In the genomic region with DNA sequence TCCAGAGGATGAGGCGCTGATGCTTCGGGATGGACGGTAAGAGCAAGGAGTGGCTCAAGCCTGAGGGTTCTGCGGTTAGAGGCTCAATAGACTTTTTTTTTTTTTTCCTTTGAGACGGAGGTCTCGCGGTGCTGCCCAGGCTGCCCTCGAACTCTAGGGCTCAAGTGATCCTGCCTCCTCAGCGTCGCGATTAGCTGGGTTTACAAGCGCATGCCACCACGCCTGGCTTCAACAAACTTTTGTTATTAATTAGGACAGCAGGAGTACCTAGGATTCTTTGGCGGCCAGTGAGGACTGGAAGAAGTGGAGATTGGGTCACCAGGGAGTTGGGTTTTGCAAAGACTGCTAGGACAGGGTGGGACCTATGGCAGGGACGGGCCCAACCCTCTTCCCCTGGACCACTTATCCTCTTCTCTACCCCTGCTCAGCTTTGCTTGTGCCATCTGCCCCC, we compare ENCODE assay signal across 8 cellular contexts. TPM values are rescaled to one million over a fixed set of nuclear protein-coding genes. Genes with fewer than 3 reads are reported as not detected.
DNase-seq lines count a peak whose midpoint lies in the region; ATAC-seq and TF ChIP-seq lines count a peak whose summit lies in the region.

No MANE protein-coding gene starts in this region.

- H3K9me2 ChIP-seq in OCI-LY7 (ENCODE audit: insufficient read depth, low read length) = no peaks in the 10 kb centered on the region

- peaks cover 26% of the 10 kb centered on the region for H3K36me3 Mint-ChIP-seq in activated CD8-positive, alpha-beta memory T cell treated with anti-CD3 and anti-CD28 coated beads, Interleukin-2, amount 10 ng/mL, durations not matched to agents 7 days and 5 days
- H3K36me3 Mint-ChIP-seq in dendritic cell treated with granulocyte-macrophage colony-stimulating factor and Interleukin-4, amounts not matched to agents 40 ng/mL and 50 ng/mL, for 4 days (ENCODE audit: low read depth) = peaks cover 94% of the 10 kb centered on the region

- peaks cover 46% of the 10 kb centered on the region for H3K4me1 Mint-ChIP-seq in activated CD8-positive, alpha-beta memory T cell treated with anti-CD3 and anti-CD28 coated beads, Interleukin-2, amount 10 ng/mL, durations not matched to agents 7 days and 5 days
- peaks cover 56% of the 10 kb centered on the region for H3K4me1 Mint-ChIP-seq in dendritic cell treated with granulocyte-macrophage colony-stimulating factor and Interleukin-4, amounts not matched to agents 40 ng/mL and 50 ng/mL, for 4 days (ENCODE audit: low read depth)

- H3K9me3 ChIP-seq in OCI-LY7 (ENCODE audit: low read length) (no peaks in the 10 kb centered on the region), mucosa of descending colon (no peaks in the 10 kb centered on the region)

- intact Hi-C loops in OCI-LY7 (cut with micrococcal nuclease; ENCODE audit: unreplicated experiment) = no loop called here
- intact Hi-C loops in dendritic cell treated with granulocyte-macrophage colony-stimulating factor and Interleukin-4, amounts not matched to agents 40 ng/mL and 50 ng/mL, for 4 days (cut with micrococcal nuclease) = no loop called here
- intact Hi-C loops in mucosa of descending colon (cut with DNase I, micrococcal nuclease) = no loop called here

- BruUV-seq in OCI-LY7 (replicated peaks; lab: Mats Ljungman, UMichigan) = no TSS peak

- CTCF ChIA-PET in activated CD8-positive, alpha-beta memory T cell treated with anti-CD3 and anti-CD28 coated beads, Interleukin-2, amount 10 ng/mL, durations not matched to agents 7 days and 5 days (lab: Charles Lee) = interaction anchor here (0.5 to 2.0 kb wide), 7 partner anchors 8 to 120 kb away, joined by 3 to 12 read pairs (median 4); a partner anchor contains a TSS
- CTCF ChIA-PET in OCI-LY7 (lab: Charles Lee; ENCODE audit: unreplicated experiment) = no interaction called here

- H3K4me1 ChIP-seq in OCI-LY7 (ENCODE audit: insufficient read depth, low read length, poor library complexity, severe bottlenecking) = peaks cover 24% of the 10 kb centered on the region
- H3K4me1 ChIP-seq in mucosa of descending colon (ENCODE audit: low read depth) = peaks cover 11% of the 10 kb centered on the region

- no peaks in the 10 kb centered on the region for H3K9me3 Mint-ChIP-seq in activated CD8-positive, alpha-beta memory T cell treated with anti-CD3 and anti-CD28 coated beads, Interleukin-2, amount 10 ng/mL, durations not matched to agents 7 days and 5 days (ENCODE audit: low read depth)
- no peaks in the 10 kb centered on the region for H3K9me3 Mint-ChIP-seq in dendritic cell treated with granulocyte-macrophage colony-stimulating factor and Interleukin-4, amounts not matched to agents 40 ng/mL and 50 ng/mL, for 4 days

- TF ChIP-seq CTCF in OCI-LY7 (conservative IDR thresholded peaks at IDR 0.05; ENCODE audit: low read length) = no peak
- no peak for TF ChIP-seq CTCF in mucosa of descending colon (IDR thresholded peaks at IDR 0.05)

- no peak for DNase-seq in activated CD8-positive, alpha-beta memory T cell treated with anti-CD3 and anti-CD28 coated beads, Interleukin-2, amount 10 ng/mL, durations not matched to agents 7 days and 5 days
- DNase-seq in activated CD8-positive, alpha-beta memory T cell treated with anti-CD3 and anti-CD28 coated beads, Interleukin-2, amount 50 U/mL, for 48 hours = no peak
- DNase-seq in OCI-LY7 (ENCODE audit: low spot score) (peak; percentile 32), mucosa of descending colon (no peak), NK-92 (lab: John Stamatoyannopoulos, UW; ENCODE audit: unreplicated experiment) (no peak)
- no peak for DNase-seq in activated CD4-positive, alpha-beta T cell treated with anti-CD3 and anti-CD28 coated beads, Interleukin-2, amount 50 U/mL, for 4 hours

- H3K27ac Mint-ChIP-seq in activated CD8-positive, alpha-beta memory T cell treated with anti-CD3 and anti-CD28 coated beads, Interleukin-2, amount 10 ng/mL, durations not matched to agents 7 days and 5 days = peak overlapping the region; percentile 89
- H3K27ac Mint-ChIP-seq in dendritic cell treated with granulocyte-macrophage colony-stimulating factor and Interleukin-4, amounts not matched to agents 40 ng/mL and 50 ng/mL, for 4 days = peak overlapping the region; percentile 84

- peak overlapping the region; percentile 83 for H3K4me2 ChIP-seq in OCI-LY7 (ENCODE audit: low read length)

- H4K20me1 ChIP-seq in OCI-LY7 (ENCODE audit: insufficient read depth, low read length) = no peaks in the 10 kb centered on the region

- peaks cover 13% of the 10 kb centered on the region; the same call in 1 of the 2 replicates for H3K79me2 ChIP-seq in OCI-LY7 (ENCODE audit: insufficient read depth, low read depth, low read length)

- no peaks in the 10 kb centered on the region for H3K27me3 Mint-ChIP-seq in activated CD8-positive, alpha-beta memory T cell treated with anti-CD3 and anti-CD28 coated beads, Interleukin-2, amount 10 ng/mL, durations not matched to agents 7 days and 5 days
- H3K27me3 Mint-ChIP-seq in dendritic cell treated with granulocyte-macrophage colony-stimulating factor and Interleukin-4, amounts not matched to agents 40 ng/mL and 50 ng/mL, for 4 days = no peaks in the 10 kb centered on the region

- peak; percentile 3 for ATAC-seq in activated CD8-positive, alpha-beta memory T cell treated with anti-CD3 and anti-CD28 coated beads, Interleukin-2, amount 10 ng/mL, durations not matched to agents 7 days and 5 days
- ATAC-seq in mucosa of descending colon (peak; percentile 24), GM21529 (IDR thresholded peaks at IDR 0.05; ENCODE audit: unreplicated experiment) (no peak)

- H3K4me3 Mint-ChIP-seq in activated CD8-positive, alpha-beta memory T cell treated with anti-CD3 and anti-CD28 coated beads, Interleukin-2, amount 10 ng/mL, durations not matched to agents 7 days and 5 days = peak overlapping the region; percentile 91
- H3K4me3 Mint-ChIP-seq in dendritic cell treated with granulocyte-macrophage colony-stimulating factor and Interleukin-4, amounts not matched to agents 40 ng/mL and 50 ng/mL, for 4 days = peak overlapping the region; percentile 89

- POLR2A ChIA-PET in OCI-LY7 (lab: Charles Lee) = interaction anchor here (0.7 to 1.3 kb wide), 4 partner anchors 10 to 32 kb away, joined by 3 to 10 read pairs (median 3); a partner anchor contains a TSS

- H3K4me3 ChIP-seq in OCI-LY7 (ENCODE audit: low read depth, low read length, poor library complexity, severe bottlenecking) (peak overlapping the region; percentile 90), mucosa of descending colon (peak overlapping the region; percentile 42)

- H3K36me3 ChIP-seq in OCI-LY7 (ENCODE audit: insufficient read depth, low read length) (peaks cover 34% of the 10 kb centered on the region), mucosa of descending colon (ENCODE audit: low read depth) (no peaks in the 10 kb centered on the region)

- H3K27ac ChIP-seq in OCI-LY7 (ENCODE audit: low read depth, low read length, poor library complexity, severe bottlenecking) = peak overlapping the region; percentile 43

- peak overlapping the region; percentile 64; the same call in 1 of the 2 replicates for H2AFZ ChIP-seq in OCI-LY7 (ENCODE audit: low read length)

RNA-seq across cellular contexts. Expression of a gene that starts 0.6 kb away (rescaled TPM):
- total RNA-seq in activated CD8-positive, alpha-beta memory T cell treated with anti-CD3 and anti-CD28 coated beads, Interleukin-2, amount 10 ng/mL, durations not matched to agents 7 days and 5 days = 10 to 100 TPM; 60.6 to 69.6 TPM
- total RNA-seq in OCI-LY7 (2014; rRNA removed; shearing (Covaris generic)) = 70.9 and 78.0 TPM in 2 replicates
- total RNA-seq in OCI-LY7 (2022) = 54.1 and 63.1 TPM in 2 replicates
- 10 to 100 TPM; 27.9 to 37.8 (median 28.1) TPM for total RNA-seq in mucosa of descending colon

RNA-seq across cellular contexts. Expression of a gene that starts 0.8 kb away (rescaled TPM):
- total RNA-seq in activated CD8-positive, alpha-beta memory T cell treated with anti-CD3 and anti-CD28 coated beads, Interleukin-2, amount 10 ng/mL, durations not matched to agents 7 days and 5 days = 1 to 10 TPM; 4.4 to 4.9 TPM
- 6.2 and 9.2 TPM in 2 replicates for total RNA-seq in OCI-LY7 (2014; rRNA removed; shearing (Covaris generic))
- 3.4 and 3.7 TPM in 2 replicates for total RNA-seq in OCI-LY7 (2022)
- total RNA-seq in mucosa of descending colon = 10 to 100 TPM in 2 of 3 donors, 1 to 10 TPM in 1; 7.6 to 14.0 (median 10.0) TPM

RNA-seq across cellular contexts. Expression of a gene that starts 9.2 kb away (rescaled TPM):
- 1 to 10 TPM; 2.9 to 3.6 TPM for total RNA-seq in activated CD8-positive, alpha-beta memory T cell treated with anti-CD3 and anti-CD28 coated beads, Interleukin-2, amount 10 ng/mL, durations not matched to agents 7 days and 5 days
- not detected in 2 replicates for total RNA-seq in OCI-LY7 (2014; rRNA removed; shearing (Covaris generic))
- 1.4 and 2.4 TPM in 2 replicates for total RNA-seq in OCI-LY7 (2022)
- total RNA-seq in mucosa of descending colon = 1 to 10 TPM in 2 of 3 donors, not detected in 1; 1.0 to 2.5 TPM

RNA-seq across cellular contexts. Expression of a gene that starts 10.1 kb away (rescaled TPM):
- 10 to 100 TPM; 14.5 to 17.6 TPM for total RNA-seq in activated CD8-positive, alpha-beta memory T cell treated with anti-CD3 and anti-CD28 coated beads, Interleukin-2, amount 10 ng/mL, durations not matched to agents 7 days and 5 days
- total RNA-seq in OCI-LY7 (2014; rRNA removed; shearing (Covaris generic)) = 7.7 and 12.5 TPM in 2 replicates
- total RNA-seq in OCI-LY7 (2022) (9.0 and 9.2 TPM in 2 replicates), mucosa of descending colon (1 to 10 TPM; 1.3 to 2.8 (median 2.5) TPM)

RNA-seq across cellular contexts. Expression of a gene that starts 20.1 kb away (rescaled TPM):
- total RNA-seq in activated CD8-positive, alpha-beta memory T cell treated with anti-CD3 and anti-CD28 coated beads, Interleukin-2, amount 10 ng/mL, durations not matched to agents 7 days and 5 days = 1 to 10 TPM in 1 of 2 experiments, under 1 TPM in 1; 0.84 to 1.7 TPM
- 0.54 and 1.1 TPM in 2 replicates for total RNA-seq in OCI-LY7 (2014; rRNA removed; shearing (Covaris generic))
- total RNA-seq in OCI-LY7 (2022) (1.9 and 2.0 TPM in 2 replicates), mucosa of descending colon (1 to 10 TPM; 1.9 to 9.3 (median 4.3) TPM)
